11 cellular contexts compared by ENCODE assay signal in genomic region chr20:51440589-51440988, GRCh38.
DNase-seq lines count a peak whose midpoint lies in the region; ATAC-seq and TF ChIP-seq lines count a peak whose summit lies in the region.
"Had no signal": no experiment of that assay in that cellular context is flagged by ENCODE, and none has a peak within 500 bp of the region (broad histone marks: within the 10 kb centered on the region; RNA-seq: fewer than 3 reads in every experiment).

No MANE protein-coding gene starts in this region.

- H3K27ac ChIP-seq in mesenchymal stem cell (ENCODE audit: low read length, poor library complexity, severe bottlenecking): no peak overlapping the region

- no peak overlapping the region for H3K18ac ChIP-seq in mesenchymal stem cell (ENCODE audit: low read depth in 1 of 2, low read length in 2 of 2)

- no peak overlapping the region for H2BK15ac ChIP-seq in mesenchymal stem cell (ENCODE audit: low read depth, poor library complexity, severe bottlenecking)

- H3K4me3 ChIP-seq in NT2/D1 (ENCODE audit: insufficient read length, low read depth): no peak overlapping the region
- H3K4me3 ChIP-seq in mesenchymal stem cell (ENCODE audit: insufficient read depth in 1 of 2, low read depth in 1 of 2, low read length in 2 of 2): no peak overlapping the region
- H3K4me3 ChIP-seq: heart right ventricle had no signal

- peak; percentile 73 for ATAC-seq in GM19452 (IDR thresholded peaks at IDR 0.05; ENCODE audit: unreplicated experiment)
- no peak for ATAC-seq in GM21515 (IDR thresholded peaks at IDR 0.05; ENCODE audit: unreplicated experiment)
- ATAC-seq in HG03520 (IDR thresholded peaks at IDR 0.05; ENCODE audit: unreplicated experiment): no peak
- ATAC-seq: heart right ventricle had no signal

- DNase-seq in GM10266 (ENCODE audit: extremely low spot score) (peak; percentile 41), NT2/D1 (ENCODE audit: low read depth, low spot score) (no peak), mesenchymal stem cell (no peak), NCI-H526 (lab: John Stamatoyannopoulos, UW) (no peak), NCI-H2227 treated with DMSO at 0.1 percent for 48 hours (lab: John Stamatoyannopoulos, UW) (no peak)
- DNase-seq: heart right ventricle; NCI-H1930; NK-92 treated with Interleukin-12 subunit alpha and Interleukin-12 subunit beta, amount 100 ng/mL, for 24 hours had no signal

- no peak for TF ChIP-seq CTCF in GM10266 (IDR thresholded peaks at IDR 0.05; ENCODE audit: control insufficient read depth, insufficient read depth, low read depth, missing control alignments)

- H3K9me3 ChIP-seq in NT2/D1 (ENCODE audit: insufficient read depth, low read length) (no peaks in the 10 kb centered on the region), mesenchymal stem cell (ENCODE audit: control insufficient read depth, low read length) (no peaks in the 10 kb centered on the region)
- H3K9me3 ChIP-seq: heart right ventricle had no signal

- H3K4me1 ChIP-seq in NT2/D1 (ENCODE audit: insufficient read depth, insufficient read length) (peaks cover 6% of the 10 kb centered on the region), mesenchymal stem cell (ENCODE audit: control insufficient read depth, insufficient read depth, low read depth, low read length) (peaks cover 7% of the 10 kb centered on the region)

- H3K9ac ChIP-seq in NT2/D1 (ENCODE audit: insufficient read length, low read depth) (peak overlapping the region; percentile 43), mesenchymal stem cell (ENCODE audit: low read length) (no peak overlapping the region)

- no peak overlapping the region for H2AFZ ChIP-seq in mesenchymal stem cell (ENCODE audit: low read depth, low read length)

- no peak overlapping the region for H2BK120ac ChIP-seq in mesenchymal stem cell (ENCODE audit: low read depth, low read length)

- no peak overlapping the region for H3K4ac ChIP-seq in mesenchymal stem cell (ENCODE audit: low read depth in 1 of 2, low read length in 2 of 2)

- H2BK5ac ChIP-seq in mesenchymal stem cell (ENCODE audit: low read depth, low read length, poor library complexity, severe bottlenecking): no peak overlapping the region

- H3K14ac ChIP-seq in mesenchymal stem cell (ENCODE audit: low read length in 2 of 2): no peak overlapping the region

- H3K79me1 ChIP-seq in mesenchymal stem cell (replicated peaks; ENCODE audit: low read length, poor library complexity, severe bottlenecking): no peaks in the 10 kb centered on the region

- no peak overlapping the region for H3K23ac ChIP-seq in mesenchymal stem cell (ENCODE audit: low read length in 2 of 2)

- no peak overlapping the region for H2BK12ac ChIP-seq in mesenchymal stem cell (ENCODE audit: low read length in 2 of 2)

- WGBS in mesenchymal stem cell: 55% methylated on average over 7 of the region's 7 CpGs

- H3K36me3 ChIP-seq in NT2/D1 (ENCODE audit: insufficient read depth, insufficient read length, low read length) (no peaks in the 10 kb centered on the region), mesenchymal stem cell (ENCODE audit: control insufficient read depth in 1 of 2, insufficient read depth in 2 of 2, low read depth in 1 of 2, low read length in 2 of 2) (no peaks in the 10 kb centered on the region)

- no peak overlapping the region for H2AK5ac ChIP-seq in mesenchymal stem cell (ENCODE audit: low read length, severe bottlenecking)

- H4K8ac ChIP-seq in mesenchymal stem cell (ENCODE audit: low read length): peak overlapping the region; percentile 57

- H3K27me3 ChIP-seq in NT2/D1 (ENCODE audit: insufficient read depth, insufficient read length): no peaks in the 10 kb centered on the region
- no peaks in the 10 kb centered on the region for H3K27me3 ChIP-seq in mesenchymal stem cell (ENCODE audit: control insufficient read depth in 1 of 2, insufficient read depth in 1 of 2, low read length in 2 of 2)
- H3K27me3 ChIP-seq: heart right ventricle had no signal

- no peak overlapping the region for H3K4me2 ChIP-seq in mesenchymal stem cell (ENCODE audit: low read length, poor library complexity, severe bottlenecking)

- no peak overlapping the region for H4K91ac ChIP-seq in mesenchymal stem cell (ENCODE audit: low read length)
